ENCODE assay signal across 8 cellular contexts in genomic region chr10:124719213-124719851, GRCh38. TPM values are rescaled to one million over a fixed set of nuclear protein-coding genes. Genes with fewer than 3 reads are reported as not detected.
DNase-seq lines count a peak whose midpoint lies in the region; ATAC-seq and TF ChIP-seq lines count a peak whose summit lies in the region.

No MANE protein-coding gene starts in this region.

- H3K4me3 ChIP-seq in colonic mucosa, result no peak overlapping the region

- peaks cover 50% of the 10 kb centered on the region for H3K4me1 ChIP-seq in colonic mucosa

- peak overlapping the region; percentile 4 to 42 for H3K9ac ChIP-seq in colonic mucosa (ENCODE audit: low read depth in 2 of 2, low read length in 2 of 2)

- DNase-seq in EL (peak; percentile 56), HUDEP-2 (lab: John Stamatoyannopoulos, UW; ENCODE audit: unreplicated experiment in 76 of 76) (peak in 73 of 76 experiments; percentile 5 to 87 (median 69)), colonic mucosa (peak; percentile 87), medulla oblongata (ENCODE audit: extremely low spot score) (peak; percentile 96), NCI-H1694 (lab: John Stamatoyannopoulos, UW) (no peak)
- DNase-seq in activated CD4-positive, CD25-positive, alpha-beta regulatory T cell (lab: John Stamatoyannopoulos, UW), result peak in 3 of 4 experiments; percentile 30 to 57 (median 38)

- H3K27ac ChIP-seq in colonic mucosa (peak overlapping the region; percentile 71), temporal lobe (ENCODE audit: low read depth, low read length) (peak overlapping the region; percentile 98)

- TF ChIP-seq CTCF in colonic mucosa (IDR thresholded peaks at IDR 0.05), result peak; percentile 56

- ATAC-seq in GM21390 (IDR thresholded peaks at IDR 0.05; ENCODE audit: unreplicated experiment), result peak; percentile 37

- intact Hi-C loops in colonic mucosa (cut with DNase I), result no loop called here

- no peaks in the 10 kb centered on the region for H3K9me3 ChIP-seq in colonic mucosa

- no peaks in the 10 kb centered on the region for H3K27me3 ChIP-seq in colonic mucosa

- H3K36me3 ChIP-seq in colonic mucosa, result no peaks in the 10 kb centered on the region

RNA-seq across cellular contexts. Expression of gene FAM53B, which starts 24.8 kb away (rescaled TPM):
- total RNA-seq in colonic mucosa (10 to 100 TPM; 43.3 to 45.2 TPM), temporal lobe (17.0 TPM)
